In genomic region chr16:28977703-28978641, GRCh38 we compare ENCODE assay signal across 9 cellular contexts. TPM values are rescaled to one million over a fixed set of nuclear protein-coding genes. Genes with fewer than 3 reads are reported as not detected.
DNase-seq lines count a peak whose midpoint lies in the region; ATAC-seq and TF ChIP-seq lines count a peak whose summit lies in the region.
"Had no signal": no experiment of that assay in that cellular context is flagged by ENCODE, and none has a peak within 500 bp of the region (broad histone marks: within the 10 kb centered on the region; RNA-seq: fewer than 3 reads in every experiment).

No MANE protein-coding gene starts in this region.

- peaks cover 4 to 18% (median 9%) of the 10 kb centered on the region in 7 donors for H3K9me3 Mint-ChIP-seq in CD14-positive monocyte
- H3K9me3 Mint-ChIP-seq: stimulated activated naive CD8-positive, alpha-beta T cell treated with anti-CD3 and anti-CD28 coated beads, Interleukin-15, Interleukin-2, amounts not matched to agents 100 ng/mL and 50 ng/mL, for 24 hours had no signal

- DNase-seq in CD14-positive monocyte (ENCODE audit: low spot score) (no peak), GM20000 (ENCODE audit: low spot score) (peak; percentile 51), left lobe of liver (ENCODE audit: low spot score) (no peak), SIG-M5 (lab: John Stamatoyannopoulos, UW) (no peak), NCI-H524 treated with DMSO at 0.1 percent for 48 hours (lab: John Stamatoyannopoulos, UW) (no peak), hypothalamus (lab: John Stamatoyannopoulos, UW) (no peak)

- peaks cover 38% of the 10 kb centered on the region for H3K4me1 Mint-ChIP-seq in CD14-positive monocyte

- peak; percentile 32 for TF ChIP-seq CTCF in CD14-positive monocyte (IDR thresholded peaks at IDR 0.05)
- peak; percentile 20 for TF ChIP-seq CTCF in GM20000 (IDR thresholded peaks at IDR 0.05; ENCODE audit: extremely low read depth, missing control alignments)
- TF ChIP-seq CTCF in VCaP (conservative IDR thresholded peaks at IDR 0.05), result peak; percentile 75

- H3K27ac ChIP-seq in VCaP, result no peak overlapping the region

- peak overlapping the region in 2 of 7 donors; percentile 19 to 67 for H3K27ac Mint-ChIP-seq in CD14-positive monocyte
- H3K27ac Mint-ChIP-seq: stimulated activated naive CD8-positive, alpha-beta T cell treated with anti-CD3 and anti-CD28 coated beads, Interleukin-15, Interleukin-2, amounts not matched to agents 100 ng/mL and 50 ng/mL, for 24 hours had no signal

- ATAC-seq in left lobe of liver (peak; percentile 33), GM21576 (IDR thresholded peaks at IDR 0.05; ENCODE audit: unreplicated experiment) (no peak)

- H3K4me3 Mint-ChIP-seq in CD14-positive monocyte, result no peak overlapping the region
- H3K4me3 Mint-ChIP-seq: stimulated activated naive CD8-positive, alpha-beta T cell treated with anti-CD3 and anti-CD28 coated beads, Interleukin-15, Interleukin-2, amounts not matched to agents 100 ng/mL and 50 ng/mL, for 24 hours had no signal

- H3K36me3 Mint-ChIP-seq in CD14-positive monocyte, result peaks cover 56 to 70% of the 10 kb centered on the region in 2 donors

- peaks cover 3 to 6% (median 4%) of the 10 kb centered on the region in 3 donors for H3K27me3 Mint-ChIP-seq in CD14-positive monocyte (ENCODE audit: low read depth in 3 of 3)
- H3K27me3 Mint-ChIP-seq: stimulated activated naive CD8-positive, alpha-beta T cell treated with anti-CD3 and anti-CD28 coated beads, Interleukin-15, Interleukin-2, amounts not matched to agents 100 ng/mL and 50 ng/mL, for 24 hours had no signal

- intact Hi-C loops in CD14-positive monocyte (cut with micrococcal nuclease), result no loop called here

RNA-seq across cellular contexts. Expression of gene SPNS1, which starts 3.4 kb away (rescaled TPM):
- 100 to 1,000 TPM in 1 of 2 donors, 10 to 100 TPM in 1; 97.2 to 104 TPM for polyA plus RNA-seq in CD14-positive monocyte
- 22.8 TPM for total RNA-seq in left lobe of liver

RNA-seq across cellular contexts. Expression of gene LAT, which starts 6.9 kb away (rescaled TPM):
- polyA plus RNA-seq in CD14-positive monocyte, result 1 to 10 TPM; 1.5 to 1.9 TPM
- 3.5 TPM for total RNA-seq in left lobe of liver

RNA-seq across cellular contexts. Expression of gene NFATC2IP, which starts 27.2 kb away (rescaled TPM):
- 10 to 100 TPM; 17.5 to 18.4 TPM for polyA plus RNA-seq in CD14-positive monocyte
- 15.2 TPM for total RNA-seq in left lobe of liver

RNA-seq across cellular contexts. Expression of gene CD19, which starts 46.2 kb away (rescaled TPM):
- polyA plus RNA-seq in CD14-positive monocyte, result under 1 TPM; 0.28 to 0.65 TPM
- not detected for total RNA-seq in left lobe of liver

RNA-seq across cellular contexts. Expression of gene RABEP2, which starts 52.9 kb away (rescaled TPM):
- polyA plus RNA-seq in CD14-positive monocyte, result 1 to 10 TPM; 1.9 to 2.5 TPM
- total RNA-seq in left lobe of liver, result 6.8 TPM

Comparison
In these comparisons a context has a peak if more than half of its experiments do, and no peak if none do; other contexts are left out.
1. CTCF ChIP-seq: peak in every context shown above with its lines; median percentile 75 in VCaP; 32 in CD14-positive monocyte; 20 in GM20000.